In the genomic region with DNA sequence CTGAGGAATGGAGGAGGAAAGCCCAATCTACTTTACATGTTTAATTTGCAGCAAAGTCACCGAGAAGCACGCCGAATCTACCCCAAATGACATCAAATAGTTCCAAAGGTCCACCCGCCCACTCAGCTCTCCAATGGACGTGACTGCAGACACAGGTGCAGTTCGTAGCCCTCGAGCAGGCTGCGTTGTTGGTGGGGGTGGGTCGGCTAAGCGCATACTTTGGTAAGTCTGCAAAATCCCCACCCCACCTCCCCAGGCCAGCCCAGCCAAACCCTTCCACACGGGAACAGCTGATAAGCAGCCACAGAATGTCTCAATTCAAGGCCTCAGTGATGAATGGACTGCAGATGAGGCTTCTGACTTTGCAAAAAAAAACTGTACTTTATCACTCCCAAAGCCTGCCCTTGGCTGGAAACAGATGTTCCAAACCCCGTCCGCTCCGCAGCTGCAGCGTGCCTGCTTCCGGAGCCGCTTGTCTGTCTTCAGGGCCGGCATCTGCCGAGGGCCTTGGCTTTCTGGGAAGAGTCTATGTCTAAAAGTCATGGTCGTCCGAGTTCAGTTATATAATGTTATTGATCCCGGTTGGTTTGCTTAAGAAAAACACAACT, we compare ENCODE assay signal across 12 cellular contexts. TPM values are rescaled to one million over a fixed set of nuclear protein-coding genes. Genes with fewer than 3 reads are reported as not detected.
A peak's percentile ranks its signal among the peaks of the same experiment; 100 is the strongest.
DNase-seq lines count a peak whose midpoint lies in the region; ATAC-seq and TF ChIP-seq lines count a peak whose summit lies in the region.
"Had no signal": no experiment of that assay in that cellular context is flagged by ENCODE, and none has a peak within 500 bp of the region (broad histone marks: within the 10 kb centered on the region; RNA-seq: fewer than 3 reads in every experiment).

No MANE protein-coding gene starts in this region.

- H3K27ac ChIP-seq in HL-60 (replicated peaks) (peak overlapping the region; percentile 36), hepatocyte (peak overlapping the region; percentile 58)
- H3K27ac ChIP-seq: KMS-11 had no signal

- H3K27me3 ChIP-seq in HL-60 (ENCODE audit: insufficient read depth, poor library complexity, severe bottlenecking) (no peaks in the 10 kb centered on the region), hepatocyte (no peaks in the 10 kb centered on the region)

- peak overlapping the region; percentile 44 for H3K4me2 ChIP-seq in hepatocyte
- H3K4me2 ChIP-seq: KMS-11 had no signal

- H3K4me1 Mint-ChIP-seq in stimulated activated naive B cell treated with anti-CD40 and anti-IgM and Interleukin-4, amounts not matched to agents 10 μg/mL and 1 μg/mL and 100 μg/mL, for 72 hours = peaks cover 0 to 31% of the 10 kb centered on the region in 2 donors

- peak; percentile 63 to 68 for DNase-seq in HL-60 (ENCODE audit: low read depth in 1 of 2, low spot score in 1 of 2)
- peak; percentile 83 for DNase-seq in amniotic epithelial cell (ENCODE audit: low read depth)
- DNase-seq in hepatocyte (ENCODE audit: low spot score) = peak; percentile 64
- DNase-seq in stimulated activated naive B cell treated with anti-CD40 and anti-IgM and Interleukin-4, amounts not matched to agents 10 μg/mL and 1 μg/mL and 100 μg/mL, for 72 hours = peak; percentile 2
- DNase-seq in SHP77 treated with DMSO at 0.1 percent for 48 hours (lab: John Stamatoyannopoulos, UW) = no peak
- no peak for DNase-seq in COLO668 (lab: John Stamatoyannopoulos, UW; ENCODE audit: unreplicated experiment)
- DNase-seq in cerebellum (ENCODE audit: low spot score) = no peak
- DNase-seq: activated CD4-positive, CD25-positive, alpha-beta regulatory T cell treated with anti-CD3 and anti-CD28 coated beads, Interleukin-2, amount 50 U/mL, for 72 hours; foreskin melanocyte had no signal

- no peaks in the 10 kb centered on the region for H4K20me1 ChIP-seq in hepatocyte (ENCODE audit: insufficient read depth, poor library complexity, severe bottlenecking)

- no peaks in the 10 kb centered on the region for H3K9me3 ChIP-seq in hepatocyte (ENCODE audit: low read depth)

- H3K79me2 ChIP-seq in hepatocyte = no peaks in the 10 kb centered on the region

- H3K4me1 ChIP-seq in hepatocyte (ENCODE audit: insufficient read depth) = peaks cover 36% of the 10 kb centered on the region

- H3K36me3 ChIP-seq in hepatocyte (replicated peaks; ENCODE audit: insufficient read depth, low read depth) = no peaks in the 10 kb centered on the region

- no peaks in the 10 kb centered on the region for H3K9me3 Mint-ChIP-seq in stimulated activated naive B cell treated with anti-CD40 and anti-IgM and Interleukin-4, amounts not matched to agents 10 μg/mL and 1 μg/mL and 100 μg/mL, for 72 hours
- H3K9me3 Mint-ChIP-seq: neural crest cell had no signal

- H2AFZ ChIP-seq in hepatocyte = no peak overlapping the region

- TF ChIP-seq CTCF in HL-60 (IDR thresholded peaks at IDR 0.05; ENCODE audit: insufficient read depth, low read length) (no peak), hepatocyte (IDR thresholded peaks at IDR 0.05; ENCODE audit: poor library complexity) (no peak)

- peak overlapping the region in 1 of 2 donors; percentile 37 for H3K4me3 Mint-ChIP-seq in stimulated activated naive B cell treated with anti-CD40 and anti-IgM and Interleukin-4, amounts not matched to agents 10 μg/mL and 1 μg/mL and 100 μg/mL, for 72 hours
- H3K4me3 Mint-ChIP-seq: neural crest cell had no signal

- no peak overlapping the region for H3K27ac Mint-ChIP-seq in stimulated activated naive B cell treated with anti-CD40 and anti-IgM and Interleukin-4, amounts not matched to agents 10 μg/mL and 1 μg/mL and 100 μg/mL, for 72 hours

- H3K4me3 ChIP-seq in HL-60 (replicated peaks; ENCODE audit: insufficient read depth, low read length) (no peak overlapping the region), hepatocyte (no peak overlapping the region)

- 30% methylated on average over 19 of the region's 22 CpGs for WGBS in hepatocyte (ENCODE audit: low lambda C conversion rate, missing lambda C conversion rate)

- H3K9me2 ChIP-seq in hepatocyte (replicated peaks; ENCODE audit: insufficient read depth) = no peaks in the 10 kb centered on the region

- ATAC-seq in stimulated activated naive B cell treated with anti-CD40 and anti-IgM and Interleukin-4, amounts not matched to agents 10 μg/mL and 1 μg/mL and 100 μg/mL, for 72 hours (replicated peaks) = no peak
- ATAC-seq in GM19351 (IDR thresholded peaks at IDR 0.05; ENCODE audit: unreplicated experiment) = no peak

- no peaks in the 10 kb centered on the region for H3K36me3 Mint-ChIP-seq in stimulated activated naive B cell treated with anti-CD40 and anti-IgM and Interleukin-4, amounts not matched to agents 10 μg/mL and 1 μg/mL and 100 μg/mL, for 72 hours

- H3K27me3 Mint-ChIP-seq in stimulated activated naive B cell treated with anti-CD40 and anti-IgM and Interleukin-4, amounts not matched to agents 10 μg/mL and 1 μg/mL and 100 μg/mL, for 72 hours = peaks cover 41 to 67% of the 10 kb centered on the region in 2 donors

RNA-seq across cellular contexts. Expression of a gene that starts 38.2 kb away (rescaled TPM):
- 40.5 and 52.5 TPM in 2 replicates for total RNA-seq in hepatocyte
- 31.7 and 36.0 TPM in 2 replicates for polyA plus RNA-seq in hepatocyte
- 23.0 TPM for total RNA-seq in cerebellum

Comparison
In these comparisons a context has a peak if more than half of its experiments do, and no peak if none do; other contexts are left out.
1. DNase-seq: peak in HL-60 (2 of 2), amniotic epithelial cell (single experiment), hepatocyte (single experiment) and stimulated activated naive B cell treated with anti-CD40 and anti-IgM and Interleukin-4, amounts not matched to agents 10 μg/mL and 1 μg/mL and 100 μg/mL, for 72 hours (single experiment); none in SHP77 treated with DMSO at 0.1 percent for 48 hours (single experiment), COLO668 (single experiment) and cerebellum (single experiment).